Comparison of ENCODE assay signal across 9 cellular contexts in genomic region chr4:70688795-70689231, GRCh38. TPM values are rescaled to one million over a fixed set of nuclear protein-coding genes. Genes with fewer than 3 reads are reported as not detected.
DNase-seq lines count a peak whose midpoint lies in the region; ATAC-seq and TF ChIP-seq lines count a peak whose summit lies in the region.
"Had no signal": no experiment of that assay in that cellular context is flagged by ENCODE, and none has a peak within 500 bp of the region (broad histone marks: within the 10 kb centered on the region; RNA-seq: fewer than 3 reads in every experiment).

No MANE protein-coding gene starts in this region.

- intact Hi-C loops in activated CD8-positive, alpha-beta T cell treated with anti-CD3 and anti-CD28 coated beads for 36 hours (cut with micrococcal nuclease) = loop anchor here (2.0 to 5.0 kb wide), 3 partner anchors 16 to 148 kb away; partner anchors contain the start of gene GRSF1
- intact Hi-C loops in sciatic nerve (cut with DNase I) = no loop called here

- peak; percentile 7 for ATAC-seq in HG02943 (IDR thresholded peaks at IDR 0.05; ENCODE audit: low read depth, unreplicated experiment)
- ATAC-seq in activated CD8-positive, alpha-beta T cell treated with anti-CD3 and anti-CD28 coated beads for 36 hours = peak; percentile 2
- ATAC-seq in sciatic nerve = peak; percentile 2
- no peak for ATAC-seq in GM21619 (IDR thresholded peaks at IDR 0.05; ENCODE audit: unreplicated experiment)

- peak; percentile 31 for DNase-seq in EH (ENCODE audit: low read depth)
- no peak for DNase-seq in activated CD8-positive, alpha-beta T cell treated with anti-CD3 and anti-CD28 coated beads for 36 hours
- no peak for DNase-seq in glutamatergic neuron
- DNase-seq in sciatic nerve (ENCODE audit: low spot score) = no peak
- DNase-seq in ecto neural progenitor cell (ENCODE audit: low spot score) = no peak
- no peak for DNase-seq in NCI-H524 treated with DMSO at 0.1 percent for 48 hours (lab: John Stamatoyannopoulos, UW)

- H3K9me3 Mint-ChIP-seq in activated CD8-positive, alpha-beta T cell treated with anti-CD3 and anti-CD28 coated beads for 36 hours = no peaks in the 10 kb centered on the region
- H3K9me3 Mint-ChIP-seq in glutamatergic neuron (ENCODE audit: unreplicated experiment) = peaks cover 5% of the 10 kb centered on the region

- H3K27ac Mint-ChIP-seq in activated CD8-positive, alpha-beta T cell treated with anti-CD3 and anti-CD28 coated beads for 36 hours = peak overlapping the region; percentile 94
- peak overlapping the region; percentile 96 for H3K27ac Mint-ChIP-seq in glutamatergic neuron (ENCODE audit: unreplicated experiment)

- peak overlapping the region; percentile 97 for H3K4me3 Mint-ChIP-seq in activated CD8-positive, alpha-beta T cell treated with anti-CD3 and anti-CD28 coated beads for 36 hours
- H3K4me3 Mint-ChIP-seq in glutamatergic neuron (ENCODE audit: unreplicated experiment) = peak overlapping the region; percentile 99

- peaks cover 33% of the 10 kb centered on the region for H3K4me1 Mint-ChIP-seq in activated CD8-positive, alpha-beta T cell treated with anti-CD3 and anti-CD28 coated beads for 36 hours (ENCODE audit: low read depth)
- peaks cover 8% of the 10 kb centered on the region for H3K4me1 Mint-ChIP-seq in glutamatergic neuron (ENCODE audit: low read depth, unreplicated experiment)

- H3K27me3 Mint-ChIP-seq in activated CD8-positive, alpha-beta T cell treated with anti-CD3 and anti-CD28 coated beads for 36 hours = no peaks in the 10 kb centered on the region
- no peaks in the 10 kb centered on the region for H3K27me3 Mint-ChIP-seq in glutamatergic neuron (ENCODE audit: unreplicated experiment)

- CTCF ChIA-PET in activated CD8-positive, alpha-beta T cell treated with anti-CD3 and anti-CD28 coated beads for 36 hours (lab: Charles Lee) = interaction anchor here (0.8 to 7.8 kb wide), 7 partner anchors 10 to 322 kb away, joined by 3 to 79 read pairs (median 6); partner anchors contain the start of gene GRSF1

- no peak for TF ChIP-seq CTCF in activated CD8-positive, alpha-beta T cell treated with anti-CD3 and anti-CD28 coated beads for 36 hours (IDR thresholded peaks at IDR 0.05)
- TF ChIP-seq CTCF in glutamatergic neuron (IDR thresholded peaks at IDR 0.05; ENCODE audit: partially characterized antibody, unreplicated experiment) = no peak

- peaks cover 37% of the 10 kb centered on the region for H3K36me3 Mint-ChIP-seq in activated CD8-positive, alpha-beta T cell treated with anti-CD3 and anti-CD28 coated beads for 36 hours (ENCODE audit: low read depth)
- H3K36me3 Mint-ChIP-seq in glutamatergic neuron (ENCODE audit: unreplicated experiment) = no peaks in the 10 kb centered on the region

- POLR2A ChIA-PET in activated CD8-positive, alpha-beta T cell treated with anti-CD3 and anti-CD28 coated beads for 36 hours (lab: Charles Lee) = interaction anchor here (0.6 to 3.7 kb wide), 13 partner anchors 8 to 321 kb away, joined by 3 to 40 read pairs (median 3); partner anchors contain the start of genes DCK and GRSF1

RNA-seq across cellular contexts. Expression of gene UTP3, which starts 0.5 kb away (rescaled TPM):
- 10 to 100 TPM; 31.0 to 33.5 TPM for total RNA-seq in activated CD8-positive, alpha-beta T cell treated with anti-CD3 and anti-CD28 coated beads for 36 hours
- 23.5 TPM for total RNA-seq in glutamatergic neuron (ENCODE audit: unreplicated experiment)
- 21.5 TPM for total RNA-seq in sciatic nerve

RNA-seq across cellular contexts. Expression of gene JCHAIN, which starts 22.5 kb away (rescaled TPM):
- not detected for total RNA-seq in activated CD8-positive, alpha-beta T cell treated with anti-CD3 and anti-CD28 coated beads for 36 hours
- not detected for total RNA-seq in glutamatergic neuron (ENCODE audit: unreplicated experiment)
- 13.3 TPM for total RNA-seq in sciatic nerve
- total RNA-seq: SK-MEL-5 had no signal

RNA-seq across cellular contexts. Expression of gene RUFY3, which starts 33.0 kb away (rescaled TPM):
- 10 to 100 TPM; 13.6 to 17.5 TPM for total RNA-seq in activated CD8-positive, alpha-beta T cell treated with anti-CD3 and anti-CD28 coated beads for 36 hours
- total RNA-seq in glutamatergic neuron (ENCODE audit: unreplicated experiment) = 291 TPM
- 109 TPM for total RNA-seq in sciatic nerve
